Comparison of ENCODE assay signal across 11 cellular contexts in genomic region chr7:2607122-2607912, GRCh38. TPM values are rescaled to one million over a fixed set of nuclear protein-coding genes. Genes with fewer than 3 reads are reported as not detected.
DNase-seq lines count a peak whose midpoint lies in the region; ATAC-seq and TF ChIP-seq lines count a peak whose summit lies in the region.
"Had no signal": no experiment of that assay in that cellular context is flagged by ENCODE, and none has a peak within 500 bp of the region (broad histone marks: within the 10 kb centered on the region; RNA-seq: fewer than 3 reads in every experiment).

No MANE protein-coding gene starts in this region.

- peak overlapping the region in 4 of 5 donors; percentile 55 to 73 (median 67) for H3K27ac ChIP-seq in stomach

- TF ChIP-seq POLR2A in lower leg skin (IDR thresholded peaks at IDR 0.05): no peak
- no peak for TF ChIP-seq POLR2A in stomach (IDR thresholded peaks at IDR 0.05)

- H3K27me3 ChIP-seq in stomach: no peaks in the 10 kb centered on the region

- H3K4me1 ChIP-seq in stomach: peaks cover 0 to 8% (median under 1%) of the 10 kb centered on the region in 4 donors

- POLR2A ChIA-PET in GM10248 (lab: Yijun Ruan, JAX): no interaction called here

- no peaks in the 10 kb centered on the region for H3K9me3 ChIP-seq in stomach

- CTCF ChIA-PET in GM10248 (lab: Yijun Ruan, JAX): interaction anchor here (1.1 to 3.2 kb wide), 2 partner anchors 10 to 102 kb away, joined by 3 to 13 read pairs; no protein-coding TSS in a partner anchor

- no peak for TF ChIP-seq CTCF in lower leg skin (IDR thresholded peaks at IDR 0.05)
- no peak for TF ChIP-seq CTCF in stomach (IDR thresholded peaks at IDR 0.05)
- no peak for TF ChIP-seq CTCF in GM10248 (IDR thresholded peaks at IDR 0.05; ENCODE audit: control extremely low read depth, extremely low read depth, low read depth, missing control alignments)

- TF ChIP-seq EP300 in stomach (IDR thresholded peaks at IDR 0.05): no peak

- WGBS in lower leg skin, 2 donors: 59 to 60% methylated on average over 26 of the region's 26 CpGs
- WGBS in stomach, 5 donors: 72 to 87% (median 80%) methylated on average over 26 of the region's 26 CpGs

- peaks cover 7 to 71% (median 53%) of the 10 kb centered on the region in 4 donors for H3K36me3 ChIP-seq in stomach

- H3K4me3 ChIP-seq in lower leg skin (ENCODE audit: low read depth, poor library complexity, severe bottlenecking) (no peak overlapping the region), stomach (no peak overlapping the region)

- no peak for ATAC-seq in HG03039 (IDR thresholded peaks at IDR 0.05; ENCODE audit: unreplicated experiment)

- DNase-seq in NCI-H446 (lab: John Stamatoyannopoulos, UW) (peak; percentile 67 to 86), dermis microvascular lymphatic vessel endothelial cell (ENCODE audit: low read depth in 2 of 2) (peak; percentile 33 to 63), lower leg skin (ENCODE audit: low spot score in 2 of 2) (peak; percentile 71 to 95), stomach (no peak), activated gamma-delta T cell treated with Interleukin-2 at 50 U/mL for 16 hours (no peak), T-helper 2 cell (no peak), GM10248 (ENCODE audit: extremely low spot score) (no peak)
- DNase-seq: activated T-cell treated with anti-CD3 and anti-CD28 coated beads, Interleukin-2, amount 50 U/mL, for 1 hour; effector memory CD4-positive, alpha-beta T cell; GOT3 had no signal

- intact Hi-C loops in lower leg skin (cut with DNase I; ENCODE audit: low total_unique reads) (no loop called here), stomach (cut with DNase I; ENCODE audit: low total_unique reads) (no loop called here)

RNA-seq across cellular contexts. Expression of gene TTYH3, which starts 24.5 kb away (rescaled TPM):
- total RNA-seq in dermis microvascular lymphatic vessel endothelial cell: 37.1 and 64.6 TPM in 2 replicates
- 10 to 100 TPM in 3 of 4 donors, 1 to 10 TPM in 1; 7.9 to 18.0 (median 13.9) TPM for total RNA-seq in lower leg skin
- total RNA-seq in stomach: 10 to 100 TPM; 16.2 to 79.1 (median 20.5) TPM
- polyA plus RNA-seq in stomach: 10 to 100 TPM in 1 of 3 donors, 1 to 10 TPM in 2; 4.1 to 10.8 (median 4.3) TPM

RNA-seq across cellular contexts. Expression of gene IQCE, which starts 48.5 kb away (rescaled TPM):
- total RNA-seq in dermis microvascular lymphatic vessel endothelial cell (5.9 and 8.2 TPM in 2 replicates), lower leg skin (10 to 100 TPM; 10.5 to 18.6 (median 12.8) TPM), stomach (100 to 1,000 TPM in 1 of 5 donors, 10 to 100 TPM in 3, 1 to 10 TPM in 1; 1.8 to 248 (median 49.1) TPM)
- 10 to 100 TPM in 1 of 3 donors, 1 to 10 TPM in 2; 3.0 to 10.5 (median 7.5) TPM for polyA plus RNA-seq in stomach

RNA-seq across cellular contexts. Expression of gene BRAT1, which starts 52.0 kb away (rescaled TPM):
- total RNA-seq in dermis microvascular lymphatic vessel endothelial cell (17.7 and 23.8 TPM in 2 replicates), lower leg skin (10 to 100 TPM; 40.5 to 88.4 (median 60.6) TPM), stomach (100 to 1,000 TPM in 1 of 5 donors, 10 to 100 TPM in 4; 16.3 to 119 (median 35.7) TPM)
- polyA plus RNA-seq in stomach: 10 to 100 TPM; 23.5 to 25.2 (median 23.5) TPM

Comparison
In these comparisons a context has a peak if more than half of its experiments do, and no peak if none do; other contexts are left out.
1. DNase-seq: peak in NCI-H446 (2 of 2), dermis microvascular lymphatic vessel endothelial cell (2 of 2) and lower leg skin (2 of 2); none in stomach (single experiment), activated gamma-delta T cell treated with Interleukin-2 at 50 U/mL for 16 hours (single experiment), T-helper 2 cell (0 of 5) and GM10248 (single experiment).